In genomic region chr12:100303831-100304230, GRCh38 we compare ENCODE assay signal across 4 cellular contexts. TPM values are rescaled to one million over a fixed set of nuclear protein-coding genes. Genes with fewer than 3 reads are reported as not detected.
"Had no signal": no experiment of that assay in that cellular context is flagged by ENCODE, and none has a peak within 500 bp of the region (broad histone marks: within the 10 kb centered on the region; RNA-seq: fewer than 3 reads in every experiment).

No MANE protein-coding gene starts in this region.

- ATAC-seq: GM12878 had no signal

- H3K4me3 ChIP-seq: GM12878 had no signal

- DNase-seq: GDM1, GF-D8 had no signal

RNA-seq across cellular contexts. Expression of gene SLC17A8, which starts 53.0 kb away (rescaled TPM):
- total RNA-seq: G401, GM12878 had no signal
